Comparison of ENCODE assay signal across 1 cellular context in genomic region chr10:129521161-129522025, GRCh38.
TF ChIP-seq lines count a peak whose summit lies in the region.

No MANE protein-coding gene starts in this region.

TF ChIP-seq in HepG2, 621 proteins besides CTCF, POLR2A, EP300 and RAD21 (continued from another document):
- TF ChIP-seq PREB (CRISPR knock-in tag; IDR thresholded peaks at IDR 0.05) = no peak
- TF ChIP-seq U2AF2 (IDR thresholded peaks at IDR 0.05; ENCODE audit: low read depth, low read length) = no peak
- no peak for TF ChIP-seq USF2 (IDR thresholded peaks at IDR 0.05; ENCODE audit: low read depth, low read length)
- no peak for TF ChIP-seq USF2 (CRISPR knock-in tag; IDR thresholded peaks at IDR 0.05; ENCODE audit: borderline replicate concordance)
- no peak for TF ChIP-seq SIX4 (CRISPR knock-in tag; IDR thresholded peaks at IDR 0.05)
- TF ChIP-seq CBFB (CRISPR knock-in tag; IDR thresholded peaks at IDR 0.05) = no peak
- TF ChIP-seq IKZF4 (CRISPR knock-in tag; IDR thresholded peaks at IDR 0.05; ENCODE audit: borderline replicate concordance, low read depth, not compliant biosample characterization) = no peak
- TF ChIP-seq GMEB2 (CRISPR knock-in tag; IDR thresholded peaks at IDR 0.05; ENCODE audit: low read depth) = no peak
